9 cellular contexts compared by ENCODE assay signal in genomic region chr17:7355053-7355452, GRCh38. TPM values are rescaled to one million over a fixed set of nuclear protein-coding genes. Genes with fewer than 3 reads are reported as not detected.
DNase-seq lines count a peak whose midpoint lies in the region; ATAC-seq lines count a peak whose summit lies in the region.
"Had no signal": no experiment of that assay in that cellular context is flagged by ENCODE, and none has a peak within 500 bp of the region (broad histone marks: within the 10 kb centered on the region; RNA-seq: fewer than 3 reads in every experiment).

Gene TMEM95, plus strand, starts transcription at chr17:7355156. Its CDS starts 49 bp downstream, at chr17:7355205.

- H3K27ac ChIP-seq in aorta (ENCODE audit: low read depth in 1 of 2, low read length in 2 of 2): no peak within 1 kb of the TSS
- H3K27ac ChIP-seq: 22Rv1 had no signal

- H3K4me2 ChIP-seq in skeletal muscle satellite cell (ENCODE audit: low read length): peak within 1 kb of the TSS; percentile 82

- H3K4me3 Mint-ChIP-seq in activated T-helper 2 cell treated with anti-CD3 and anti-CD28 coated beads, Interferon-gamma antibody, Interleukin-2, Interleukin-4, amounts not matched to agents 10 μg/mL and 5 μg/mL and 100 μg/mL, durations not matched to agents 14 hours and 24 hours and 36 hours (ENCODE audit: low read depth): peak within 1 kb of the TSS; percentile 33

- peaks cover 22% of the 10 kb centered on the region for H3K36me3 Mint-ChIP-seq in activated T-helper 2 cell treated with anti-CD3 and anti-CD28 coated beads, Interferon-gamma antibody, Interleukin-2, Interleukin-4, amounts not matched to agents 10 μg/mL and 5 μg/mL and 100 μg/mL, durations not matched to agents 14 hours and 24 hours and 36 hours (ENCODE audit: low read depth)

- H3K4me1 ChIP-seq in skeletal muscle satellite cell (ENCODE audit: control insufficient read depth, insufficient read depth, low read length) (peaks cover 35% of the 10 kb centered on the region), aorta (ENCODE audit: control insufficient read depth in 1 of 2, insufficient read depth in 2 of 2, low read length in 2 of 2) (peaks cover 0 to 7% of the 10 kb centered on the region in 2 donors)

- intact Hi-C loops in activated T-helper 2 cell treated with anti-CD3 and anti-CD28 coated beads, Interferon-gamma antibody, Interleukin-2, Interleukin-4, amounts not matched to agents 10 μg/mL and 5 μg/mL and 100 μg/mL, durations not matched to agents 14 hours and 24 hours and 36 hours (cut with micrococcal nuclease): no loop called here
- intact Hi-C loops in left ventricle myocardium superior (cut with micrococcal nuclease): no loop called here
- intact Hi-C loops in aorta (cut with DNase I): loop anchor here (5.0 to 10.0 kb wide), 4 partner anchors 37 to 210 kb away; partner anchors contain the start of genes FGF11 (in 1 of the 2), PLSCR3 (in 1 of the 2), SENP3 (in 1 of the 2) and TMEM102 (in 1 of the 2)

- H3K27ac Mint-ChIP-seq in activated T-helper 2 cell treated with anti-CD3 and anti-CD28 coated beads, Interferon-gamma antibody, Interleukin-2, Interleukin-4, amounts not matched to agents 10 μg/mL and 5 μg/mL and 100 μg/mL, durations not matched to agents 14 hours and 24 hours and 36 hours: peak within 1 kb of the TSS; percentile 64

- H3K4me3 ChIP-seq in skeletal muscle satellite cell (ENCODE audit: low read length) (peak within 1 kb of the TSS; percentile 44), aorta (ENCODE audit: low read length in 2 of 2) (no peak within 1 kb of the TSS)

- no peak for ATAC-seq in left ventricle myocardium superior
- ATAC-seq in aorta (ENCODE audit: low FRiP score): no peak

- WGBS in aorta, 2 donors: 19 to 33% methylated on average over 10 of the region's 10 CpGs

- H3K9ac ChIP-seq in skeletal muscle satellite cell (ENCODE audit: low read depth, low read length): no peak within 1 kb of the TSS

- H3K27me3 Mint-ChIP-seq in activated T-helper 2 cell treated with anti-CD3 and anti-CD28 coated beads, Interferon-gamma antibody, Interleukin-2, Interleukin-4, amounts not matched to agents 10 μg/mL and 5 μg/mL and 100 μg/mL, durations not matched to agents 14 hours and 24 hours and 36 hours (ENCODE audit: low read depth): no peaks in the 10 kb centered on the region

- no peaks in the 10 kb centered on the region for H3K9me3 Mint-ChIP-seq in activated T-helper 2 cell treated with anti-CD3 and anti-CD28 coated beads, Interferon-gamma antibody, Interleukin-2, Interleukin-4, amounts not matched to agents 10 μg/mL and 5 μg/mL and 100 μg/mL, durations not matched to agents 14 hours and 24 hours and 36 hours

- H3K9me3 ChIP-seq in skeletal muscle satellite cell (replicated peaks; ENCODE audit: low read length): no peaks in the 10 kb centered on the region
- H3K9me3 ChIP-seq in aorta (ENCODE audit: control insufficient read depth, low read length): no peaks in the 10 kb centered on the region

- H3K36me3 ChIP-seq in skeletal muscle satellite cell (ENCODE audit: insufficient read depth, low read length): no peaks in the 10 kb centered on the region
- H3K36me3 ChIP-seq in aorta (ENCODE audit: control insufficient read depth in 1 of 2, insufficient read depth in 2 of 2, low read length in 1 of 2): no peaks in the 10 kb centered on the region

- DNase-seq in DMS 273 (lab: John Stamatoyannopoulos, UW; ENCODE audit: unreplicated experiment) (peak; percentile 59), DMS 273 treated with DMSO at 0.1 percent for 48 hours (lab: John Stamatoyannopoulos, UW) (no peak), left ventricle myocardium superior (peak; percentile 73), AML-193 (lab: John Stamatoyannopoulos, UW) (no peak), SK-N-DZ (ENCODE audit: low spot score) (no peak), aorta (no peak)
- DNase-seq in activated T-helper 2 cell treated with anti-CD3 and anti-CD28 coated beads, Interferon-gamma antibody, Interleukin-2, Interleukin-4, amounts not matched to agents 10 μg/mL and 5 μg/mL and 100 μg/mL, durations not matched to agents 14 hours and 24 hours and 36 hours (ENCODE audit: low spot score): no peak

- H3K27me3 ChIP-seq in skeletal muscle satellite cell (ENCODE audit: control insufficient read depth, insufficient read depth, low read length) (no peaks in the 10 kb centered on the region), aorta (ENCODE audit: control insufficient read depth in 1 of 2, insufficient read depth in 2 of 2, low read length in 1 of 2) (no peaks in the 10 kb centered on the region)

- peaks cover 21% of the 10 kb centered on the region for H3K4me1 Mint-ChIP-seq in activated T-helper 2 cell treated with anti-CD3 and anti-CD28 coated beads, Interferon-gamma antibody, Interleukin-2, Interleukin-4, amounts not matched to agents 10 μg/mL and 5 μg/mL and 100 μg/mL, durations not matched to agents 14 hours and 24 hours and 36 hours (ENCODE audit: low read depth)

RNA-seq across cellular contexts. Expression of gene TMEM95, which starts in this region (rescaled TPM):
- total RNA-seq in activated T-helper 2 cell treated with anti-CD3 and anti-CD28 coated beads, Interferon-gamma antibody, Interleukin-2, Interleukin-4, amounts not matched to agents 10 μg/mL and 5 μg/mL and 100 μg/mL, durations not matched to agents 14 hours and 24 hours and 36 hours: 0.25 TPM in 1 of 2 replicates, not detected in the other
- total RNA-seq in left ventricle myocardium superior (not detected), aorta (not detected)
- not detected in 2 replicates for total RNA-seq in skeletal muscle satellite cell (2012; rRNA removed)
- not detected in 2 replicates for polyA plus RNA-seq in SK-N-DZ (2014; cell fraction: cytosol; rRNA removed)
- polyA plus RNA-seq in SK-N-DZ (2014; cell fraction: nucleus; rRNA removed): not detected in 2 replicates
- polyA plus RNA-seq in aorta: not detected

Comparison
In these comparisons a context has a peak if more than half of its experiments do, and no peak if none do; other contexts are left out.
1. Peak in DNase-seq in left ventricle myocardium superior; RNA of the gene not detected or under 1 TPM.
2. intact Hi-C loops: an anchor here in aorta (5.0 to 10.0 kb wide); none called in activated T-helper 2 cell treated with anti-CD3 and anti-CD28 coated beads, Interferon-gamma antibody, Interleukin-2, Interleukin-4, amounts not matched to agents 10 μg/mL and 5 μg/mL and 100 μg/mL, durations not matched to agents 14 hours and 24 hours and 36 hours and left ventricle myocardium superior.